Comparison of ENCODE assay signal across 1 cellular context in the genomic region with DNA sequence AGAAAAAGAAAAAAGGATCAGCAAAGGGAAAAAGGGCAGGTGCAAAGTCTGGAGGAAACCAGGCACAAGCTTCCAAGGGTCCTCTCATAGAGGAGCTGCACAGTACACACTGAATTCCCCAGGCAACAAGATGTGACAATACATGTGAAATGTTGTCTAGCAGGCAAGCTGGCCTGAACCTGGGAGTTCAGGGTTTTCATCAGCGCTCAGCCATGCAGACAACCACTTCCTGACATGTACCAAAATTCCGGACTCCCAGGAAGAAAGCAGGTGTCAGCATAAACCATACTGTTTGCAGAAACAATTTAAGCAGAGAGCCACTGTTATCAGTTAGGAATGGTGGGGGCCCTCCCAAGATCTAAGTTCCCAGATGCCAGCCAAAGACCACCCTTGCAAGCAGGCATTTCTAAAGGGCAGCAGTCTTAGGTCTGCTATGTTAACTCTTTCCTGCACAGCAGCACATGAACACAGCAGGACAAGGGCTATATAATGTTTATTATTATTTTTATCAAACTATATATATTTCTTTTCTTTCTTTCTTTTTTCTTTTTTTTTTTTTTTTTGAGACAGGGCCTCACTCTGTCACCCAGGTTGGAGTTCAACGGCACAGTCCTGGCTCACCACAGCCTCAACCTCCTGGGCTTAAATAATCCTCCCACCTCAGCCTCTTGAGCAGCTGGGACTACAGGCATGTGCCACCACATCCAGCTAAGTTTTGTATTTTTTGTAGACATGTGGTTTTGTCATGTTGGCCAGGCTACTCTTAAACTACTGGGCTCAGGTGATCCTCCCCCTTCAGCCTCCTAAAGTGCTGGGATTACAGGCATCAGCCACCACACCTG.
TF ChIP-seq lines count a peak whose summit lies in the region.

No MANE protein-coding gene starts in this region.

TF ChIP-seq in GM23338, 12 proteins besides CTCF, POLR2A, EP300 and RAD21 (continued from another document):
- TF ChIP-seq, protein P1, sequence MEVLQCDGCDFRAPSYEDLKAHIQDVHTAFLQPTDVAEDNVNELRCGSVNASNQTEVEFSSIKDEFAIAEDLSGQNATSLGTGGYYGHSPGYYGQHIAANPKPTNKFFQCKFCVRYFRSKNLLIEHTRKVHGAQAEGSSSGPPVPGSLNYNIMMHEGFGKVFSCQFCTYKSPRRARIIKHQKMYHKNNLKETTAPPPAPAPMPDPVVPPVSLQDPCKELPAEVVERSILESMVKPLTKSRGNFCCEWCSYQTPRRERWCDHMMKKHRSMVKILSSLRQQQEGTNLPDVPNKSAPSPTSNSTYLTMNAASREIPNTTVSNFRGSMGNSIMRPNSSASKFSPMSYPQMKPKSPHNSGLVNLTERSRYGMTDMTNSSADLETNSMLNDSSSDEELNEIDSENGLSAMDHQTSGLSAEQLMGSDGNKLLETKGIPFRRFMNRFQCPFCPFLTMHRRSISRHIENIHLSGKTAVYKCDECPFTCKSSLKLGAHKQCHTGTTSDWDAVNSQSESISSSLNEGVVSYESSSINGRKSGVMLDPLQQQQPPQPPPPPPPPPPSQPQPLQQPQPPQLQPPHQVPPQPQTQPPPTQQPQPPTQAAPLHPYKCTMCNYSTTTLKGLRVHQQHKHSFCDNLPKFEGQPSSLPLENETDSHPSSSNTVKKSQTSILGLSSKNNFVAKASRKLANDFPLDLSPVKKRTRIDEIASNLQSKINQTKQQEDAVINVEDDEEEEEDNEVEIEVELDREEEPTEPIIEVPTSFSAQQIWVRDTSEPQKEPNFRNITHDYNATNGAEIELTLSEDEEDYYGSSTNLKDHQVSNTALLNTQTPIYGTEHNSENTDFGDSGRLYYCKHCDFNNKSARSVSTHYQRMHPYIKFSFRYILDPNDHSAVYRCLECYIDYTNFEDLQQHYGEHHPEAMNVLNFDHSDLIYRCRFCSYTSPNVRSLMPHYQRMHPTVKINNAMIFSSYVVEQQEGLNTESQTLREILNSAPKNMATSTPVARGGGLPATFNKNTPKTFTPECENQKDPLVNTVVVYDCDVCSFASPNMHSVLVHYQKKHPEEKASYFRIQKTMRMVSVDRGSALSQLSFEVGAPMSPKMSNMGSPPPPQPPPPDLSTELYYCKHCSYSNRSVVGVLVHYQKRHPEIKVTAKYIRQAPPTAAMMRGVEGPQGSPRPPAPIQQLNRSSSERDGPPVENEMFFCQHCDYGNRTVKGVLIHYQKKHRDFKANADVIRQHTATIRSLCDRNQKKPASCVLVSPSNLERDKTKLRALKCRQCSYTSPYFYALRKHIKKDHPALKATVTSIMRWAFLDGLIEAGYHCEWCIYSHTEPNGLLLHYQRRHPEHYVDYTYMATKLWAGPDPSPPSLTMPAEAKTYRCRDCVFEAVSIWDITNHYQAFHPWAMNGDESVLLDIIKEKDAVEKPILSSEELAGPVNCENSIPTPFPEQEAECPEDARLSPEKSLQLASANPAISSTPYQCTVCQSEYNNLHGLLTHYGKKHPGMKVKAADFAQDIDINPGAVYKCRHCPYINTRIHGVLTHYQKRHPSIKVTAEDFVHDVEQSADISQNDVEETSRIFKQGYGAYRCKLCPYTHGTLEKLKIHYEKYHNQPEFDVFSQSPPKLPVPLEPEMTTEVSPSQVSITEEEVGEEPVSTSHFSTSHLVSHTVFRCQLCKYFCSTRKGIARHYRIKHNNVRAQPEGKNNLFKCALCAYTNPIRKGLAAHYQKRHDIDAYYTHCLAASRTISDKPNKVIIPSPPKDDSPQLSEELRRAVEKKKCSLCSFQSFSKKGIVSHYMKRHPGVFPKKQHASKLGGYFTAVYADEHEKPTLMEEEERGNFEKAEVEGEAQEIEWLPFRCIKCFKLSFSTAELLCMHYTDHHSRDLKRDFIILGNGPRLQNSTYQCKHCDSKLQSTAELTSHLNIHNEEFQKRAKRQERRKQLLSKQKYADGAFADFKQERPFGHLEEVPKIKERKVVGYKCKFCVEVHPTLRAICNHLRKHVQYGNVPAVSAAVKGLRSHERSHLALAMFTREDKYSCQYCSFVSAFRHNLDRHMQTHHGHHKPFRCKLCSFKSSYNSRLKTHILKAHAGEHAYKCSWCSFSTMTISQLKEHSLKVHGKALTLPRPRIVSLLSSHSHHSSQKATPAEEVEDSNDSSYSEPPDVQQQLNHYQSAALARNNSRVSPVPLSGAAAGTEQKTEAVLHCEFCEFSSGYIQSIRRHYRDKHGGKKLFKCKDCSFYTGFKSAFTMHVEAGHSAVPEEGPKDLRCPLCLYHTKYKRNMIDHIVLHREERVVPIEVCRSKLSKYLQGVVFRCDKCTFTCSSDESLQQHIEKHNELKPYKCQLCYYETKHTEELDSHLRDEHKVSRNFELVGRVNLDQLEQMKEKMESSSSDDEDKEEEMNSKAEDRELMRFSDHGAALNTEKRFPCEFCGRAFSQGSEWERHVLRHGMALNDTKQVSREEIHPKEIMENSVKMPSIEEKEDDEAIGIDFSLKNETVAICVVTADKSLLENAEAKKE (CRISPR knock-in tag; IDR thresholded peaks at IDR 0.05) = no peak
- TF ChIP-seq CREB1 (CRISPR knock-in tag; IDR thresholded peaks at IDR 0.05; ENCODE audit: low read depth) (no peak), ZNF331 (CRISPR knock-in tag; IDR thresholded peaks at IDR 0.05; ENCODE audit: low read depth) (no peak), POLR2AphosphoS5 (IDR thresholded peaks at IDR 0.05; ENCODE audit: low read depth) (no peak), NANOG (IDR thresholded peaks at IDR 0.05; ENCODE audit: borderline replicate concordance) (no peak)
- TF ChIP-seq, protein P2, sequence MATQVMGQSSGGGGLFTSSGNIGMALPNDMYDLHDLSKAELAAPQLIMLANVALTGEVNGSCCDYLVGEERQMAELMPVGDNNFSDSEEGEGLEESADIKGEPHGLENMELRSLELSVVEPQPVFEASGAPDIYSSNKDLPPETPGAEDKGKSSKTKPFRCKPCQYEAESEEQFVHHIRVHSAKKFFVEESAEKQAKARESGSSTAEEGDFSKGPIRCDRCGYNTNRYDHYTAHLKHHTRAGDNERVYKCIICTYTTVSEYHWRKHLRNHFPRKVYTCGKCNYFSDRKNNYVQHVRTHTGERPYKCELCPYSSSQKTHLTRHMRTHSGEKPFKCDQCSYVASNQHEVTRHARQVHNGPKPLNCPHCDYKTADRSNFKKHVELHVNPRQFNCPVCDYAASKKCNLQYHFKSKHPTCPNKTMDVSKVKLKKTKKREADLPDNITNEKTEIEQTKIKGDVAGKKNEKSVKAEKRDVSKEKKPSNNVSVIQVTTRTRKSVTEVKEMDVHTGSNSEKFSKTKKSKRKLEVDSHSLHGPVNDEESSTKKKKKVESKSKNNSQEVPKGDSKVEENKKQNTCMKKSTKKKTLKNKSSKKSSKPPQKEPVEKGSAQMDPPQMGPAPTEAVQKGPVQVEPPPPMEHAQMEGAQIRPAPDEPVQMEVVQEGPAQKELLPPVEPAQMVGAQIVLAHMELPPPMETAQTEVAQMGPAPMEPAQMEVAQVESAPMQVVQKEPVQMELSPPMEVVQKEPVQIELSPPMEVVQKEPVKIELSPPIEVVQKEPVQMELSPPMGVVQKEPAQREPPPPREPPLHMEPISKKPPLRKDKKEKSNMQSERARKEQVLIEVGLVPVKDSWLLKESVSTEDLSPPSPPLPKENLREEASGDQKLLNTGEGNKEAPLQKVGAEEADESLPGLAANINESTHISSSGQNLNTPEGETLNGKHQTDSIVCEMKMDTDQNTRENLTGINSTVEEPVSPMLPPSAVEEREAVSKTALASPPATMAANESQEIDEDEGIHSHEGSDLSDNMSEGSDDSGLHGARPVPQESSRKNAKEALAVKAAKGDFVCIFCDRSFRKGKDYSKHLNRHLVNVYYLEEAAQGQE (IDR thresholded peaks at IDR 0.05; ENCODE audit: unreplicated experiment) = no peak
- TF ChIP-seq, protein P3, sequence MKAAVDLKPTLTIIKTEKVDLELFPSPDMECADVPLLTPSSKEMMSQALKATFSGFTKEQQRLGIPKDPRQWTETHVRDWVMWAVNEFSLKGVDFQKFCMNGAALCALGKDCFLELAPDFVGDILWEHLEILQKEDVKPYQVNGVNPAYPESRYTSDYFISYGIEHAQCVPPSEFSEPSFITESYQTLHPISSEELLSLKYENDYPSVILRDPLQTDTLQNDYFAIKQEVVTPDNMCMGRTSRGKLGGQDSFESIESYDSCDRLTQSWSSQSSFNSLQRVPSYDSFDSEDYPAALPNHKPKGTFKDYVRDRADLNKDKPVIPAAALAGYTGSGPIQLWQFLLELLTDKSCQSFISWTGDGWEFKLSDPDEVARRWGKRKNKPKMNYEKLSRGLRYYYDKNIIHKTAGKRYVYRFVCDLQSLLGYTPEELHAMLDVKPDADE (IDR thresholded peaks at IDR 0.05) = no peak
